8 cellular contexts compared by ENCODE assay signal in the genomic region with DNA sequence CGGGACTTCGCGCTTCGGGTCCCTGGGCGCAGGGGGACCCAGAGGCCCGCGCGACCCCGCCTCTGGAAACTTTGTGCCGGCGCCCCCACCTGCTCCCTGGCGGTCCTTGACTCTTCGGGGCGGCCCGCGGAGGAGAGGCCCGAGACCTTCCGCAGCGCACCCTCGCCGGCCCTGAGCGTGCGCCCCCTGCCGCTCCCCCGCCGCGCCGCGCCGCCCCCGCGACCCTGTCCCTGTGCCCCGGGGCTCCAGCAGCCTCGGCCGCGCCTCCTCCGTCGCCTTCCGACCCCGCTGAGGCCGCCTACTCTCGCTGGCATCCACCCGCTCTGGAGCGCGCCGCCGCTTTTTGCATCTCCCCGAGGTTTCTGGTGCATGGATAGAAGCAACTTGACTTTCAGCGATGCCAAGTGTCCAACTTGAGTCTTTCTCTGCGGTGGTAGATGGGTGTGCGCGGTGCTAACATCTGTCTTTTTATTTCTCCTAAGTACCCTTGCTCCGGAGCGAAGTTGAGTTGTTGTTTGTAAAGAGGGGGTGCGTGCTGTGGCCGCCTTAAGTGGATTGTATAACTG. TPM values are rescaled to one million over a fixed set of nuclear protein-coding genes. Genes with fewer than 3 reads are reported as not detected.
DNase-seq lines count a peak whose midpoint lies in the region; ATAC-seq and FAIRE-seq lines count a peak whose summit lies in the region.

No MANE protein-coding gene starts in this region.

- no peaks in the 10 kb centered on the region for H3K36me3 Mint-ChIP-seq in naive B cell
- H3K36me3 Mint-ChIP-seq in stimulated activated effector memory CD8-positive, alpha-beta T cell treated with anti-CD3 and anti-CD28 coated beads, Interleukin-12 subunit alpha, Interleukin-12 subunit beta, amount 100 ng/mL, for 72 hours: no peaks in the 10 kb centered on the region

- peaks cover 13 to 32% (median 17%) of the 10 kb centered on the region in 3 donors for H3K4me1 Mint-ChIP-seq in naive B cell
- H3K4me1 Mint-ChIP-seq in stimulated activated effector memory CD8-positive, alpha-beta T cell treated with anti-CD3 and anti-CD28 coated beads, Interleukin-12 subunit alpha, Interleukin-12 subunit beta, amount 100 ng/mL, for 72 hours: peaks cover 33% of the 10 kb centered on the region

- peak overlapping the region; percentile 55 to 64 for H3K4me3 ChIP-seq in esophagus (ENCODE audit: low read depth in 1 of 2, low read length in 2 of 2)

- H3K9me3 Mint-ChIP-seq in naive B cell: no peaks in the 10 kb centered on the region
- no peaks in the 10 kb centered on the region for H3K9me3 Mint-ChIP-seq in stimulated activated effector memory CD8-positive, alpha-beta T cell treated with anti-CD3 and anti-CD28 coated beads, Interleukin-12 subunit alpha, Interleukin-12 subunit beta, amount 100 ng/mL, for 72 hours

- no peaks in the 10 kb centered on the region for H3K9me3 ChIP-seq in esophagus (ENCODE audit: control insufficient read depth in 2 of 2, insufficient read depth in 1 of 2, low read depth in 1 of 2, low read length in 1 of 2)

- H3K27me3 Mint-ChIP-seq in naive B cell: no peaks in the 10 kb centered on the region

- DNase-seq in AG08396 (ENCODE audit: low spot score): peak; percentile 41
- peak; percentile 23 for DNase-seq in GM18507 (ENCODE audit: extremely low spot score, insufficient read length, low read depth)
- DNase-seq in NCI-H774 (lab: John Stamatoyannopoulos, UW): peak; percentile 41
- peak; percentile 61 for DNase-seq in activated T-cell treated with anti-CD3 and anti-CD28 coated beads for 1 hour (ENCODE audit: low read depth)
- DNase-seq in naive B cell: peak; percentile 73
- DNase-seq in stimulated activated effector memory CD8-positive, alpha-beta T cell treated with anti-CD3 and anti-CD28 coated beads, Interleukin-12 subunit alpha, Interleukin-12 subunit beta, amount 100 ng/mL, for 72 hours (ENCODE audit: low spot score in 2 of 2): peak; percentile 64 to 89

- WGBS in esophagus, 2 donors: 0 to 1% methylated on average over 40 to 56 of the region's 56 CpGs

- H3K4me1 ChIP-seq in esophagus (ENCODE audit: control insufficient read depth in 2 of 2, insufficient read depth in 2 of 2, low read length in 1 of 2): no peaks in the 10 kb centered on the region

- no peaks in the 10 kb centered on the region for H3K27me3 ChIP-seq in esophagus (ENCODE audit: control insufficient read depth in 1 of 2, insufficient read depth in 2 of 2, low read length in 2 of 2)

- peak overlapping the region; percentile 87 to 98 (median 96) for H3K4me3 Mint-ChIP-seq in naive B cell
- peak overlapping the region; percentile 91 for H3K4me3 Mint-ChIP-seq in stimulated activated effector memory CD8-positive, alpha-beta T cell treated with anti-CD3 and anti-CD28 coated beads, Interleukin-12 subunit alpha, Interleukin-12 subunit beta, amount 100 ng/mL, for 72 hours

- H3K36me3 ChIP-seq in esophagus (ENCODE audit: control insufficient read depth in 2 of 2, insufficient read depth in 2 of 2, low read length in 1 of 2): no peaks in the 10 kb centered on the region

- no peak for FAIRE-seq in GM18507 (lab: Jason Lieb, UNC)

- peak; percentile 47 for ATAC-seq in HG03064 (IDR thresholded peaks at IDR 0.05; ENCODE audit: low read depth, unreplicated experiment)
- ATAC-seq in naive B cell (ENCODE audit: low read depth in 2 of 2): peak; percentile 70 to 71
- ATAC-seq in stimulated activated effector memory CD8-positive, alpha-beta T cell treated with anti-CD3 and anti-CD28 coated beads, Interleukin-12 subunit alpha, Interleukin-12 subunit beta, amount 100 ng/mL, for 72 hours: peak; percentile 73

- H3K27ac Mint-ChIP-seq in naive B cell: peak overlapping the region; percentile 59 to 95 (median 92)
- H3K27ac Mint-ChIP-seq in stimulated activated effector memory CD8-positive, alpha-beta T cell treated with anti-CD3 and anti-CD28 coated beads, Interleukin-12 subunit alpha, Interleukin-12 subunit beta, amount 100 ng/mL, for 72 hours: peak overlapping the region; percentile 84

- H3K27ac ChIP-seq in esophagus (ENCODE audit: low read depth in 2 of 2, low read length in 1 of 2): peak overlapping the region; percentile 86 to 98

RNA-seq across cellular contexts. Expression of gene DUSP14, which starts 0.4 kb away (rescaled TPM):
- polyA plus RNA-seq in esophagus: 10 to 100 TPM; 13.2 to 31.5 TPM
- polyA plus RNA-seq in naive B cell (ENCODE audit: low read depth in 6 of 6): 1 to 10 TPM; 3.4 to 8.0 (median 5.4) TPM

Comparison
In these comparisons a context has a peak if more than half of its experiments do, and no peak if none do; other contexts are left out.
1. Peak in every context shown above with its lines: DNase-seq, ATAC-seq, H3K4me3 ChIP-seq and H3K27ac ChIP-seq.
2. DNase-seq: peak in every context shown above with its lines; median percentile 76 in stimulated activated effector memory CD8-positive, alpha-beta T cell treated with anti-CD3 and anti-CD28 coated beads, Interleukin-12 subunit alpha, Interleukin-12 subunit beta, amount 100 ng/mL, for 72 hours; 73 in naive B cell; 61 in activated T-cell treated with anti-CD3 and anti-CD28 coated beads for 1 hour; 41 in AG08396; 41 in NCI-H774; 23 in GM18507.